Comparison of ENCODE assay signal across 18 cellular contexts in genomic region chr12:597926-598568, GRCh38.
DNase-seq lines count a peak whose midpoint lies in the region; ATAC-seq, FAIRE-seq and TF ChIP-seq lines count a peak whose summit lies in the region.
"Had no signal": no experiment of that assay in that cellular context is flagged by ENCODE, and none has a peak within 500 bp of the region (broad histone marks: within the 10 kb centered on the region; RNA-seq: fewer than 3 reads in every experiment).

No MANE protein-coding gene starts in this region.

- CTCF ChIA-PET in A673 (lab: Charles Lee): interaction anchor here (0.6 to 0.7 kb wide), 2 partner anchors 16 to 22 kb away, joined by 3 to 5 read pairs; no protein-coding TSS in a partner anchor

- no peak overlapping the region for H3K4me3 ChIP-seq in A673 (ENCODE audit: low read depth, low read length, poor library complexity, severe bottlenecking)
- no peak overlapping the region for H3K4me3 ChIP-seq in bronchial epithelial cell (ENCODE audit: low read depth, low read length)
- no peak overlapping the region for H3K4me3 ChIP-seq in lower lobe of right lung

- intact Hi-C loops in A673 (cut with micrococcal nuclease; ENCODE audit: unreplicated experiment): no loop called here
- intact Hi-C loops in lower lobe of right lung (cut with DNase I): no loop called here

- peak; percentile 71 to 86 for ATAC-seq in lower lobe of right lung
- no peak for ATAC-seq in HG02759 (IDR thresholded peaks at IDR 0.05; ENCODE audit: unreplicated experiment)
- ATAC-seq: activated naive CD8-positive, alpha-beta T cell treated with anti-CD3 and anti-CD28 coated beads, Interleukin-2, amount 50 U/mL, for 24 hours; left lobe of liver; natural killer cell; stimulated activated memory B cell treated with anti-CD40 and anti-IgM and Interleukin-4, amounts not matched to agents 10 μg/mL and 1 μg/mL and 100 μg/mL, for 72 hours had no signal

- TF ChIP-seq CTCF in A673 (conservative IDR thresholded peaks at IDR 0.05; ENCODE audit: low read depth, low read length) (no peak), bronchial epithelial cell (IDR thresholded peaks at IDR 0.05; ENCODE audit: insufficient read depth, low read length, severe bottlenecking) (no peak), lower lobe of right lung (IDR thresholded peaks at IDR 0.05) (no peak)

- H3K9me3 ChIP-seq in A673 (ENCODE audit: low read depth, low read length, poor library complexity, severe bottlenecking): no peaks in the 10 kb centered on the region
- H3K9me3 ChIP-seq in lower lobe of right lung: no peaks in the 10 kb centered on the region

- peaks cover 7% of the 10 kb centered on the region for H3K27me3 ChIP-seq in A673 (replicated peaks; ENCODE audit: insufficient read depth, low read depth, low read length, poor library complexity)
- no peaks in the 10 kb centered on the region for H3K27me3 ChIP-seq in bronchial epithelial cell (ENCODE audit: control insufficient read depth, insufficient read depth, low read length)
- no peaks in the 10 kb centered on the region for H3K27me3 ChIP-seq in lower lobe of right lung (ENCODE audit: low read depth)

- no peaks in the 10 kb centered on the region for H3K4me1 ChIP-seq in A673 (ENCODE audit: insufficient read depth, low read length, poor library complexity, severe bottlenecking)
- peaks cover 10% of the 10 kb centered on the region for H3K4me1 ChIP-seq in lower lobe of right lung

- DNase-seq in A673 (ENCODE audit: low spot score) (peak; percentile 18), HTR-8/SVneo (ENCODE audit: insufficient read length, low spot score) (peak; percentile 33), bronchial epithelial cell (ENCODE audit: low read depth) (peak; percentile 94), lower lobe of right lung (no peak), NCI-H1436 (lab: John Stamatoyannopoulos, UW) (no peak), GM19240 (ENCODE audit: insufficient read length, low spot score) (no peak), COLO668 (lab: John Stamatoyannopoulos, UW; ENCODE audit: unreplicated experiment) (no peak)
- DNase-seq: activated naive CD8-positive, alpha-beta T cell treated with anti-CD3 and anti-CD28 coated beads, Interleukin-2, amount 50 U/mL, for 24 hours; GOT3; hippocampal formation; KG1; natural killer cell; NCI-H524 treated with DMSO at 0.1 percent for 48 hours had no signal

- H3K36me3 ChIP-seq in A673 (ENCODE audit: insufficient read depth, low read length, poor library complexity, severe bottlenecking) (no peaks in the 10 kb centered on the region), bronchial epithelial cell (ENCODE audit: control insufficient read depth, insufficient read depth, low read length) (no peaks in the 10 kb centered on the region), lower lobe of right lung (no peaks in the 10 kb centered on the region)

- no TSS peak for BruUV-seq in A673 (replicated peaks; lab: Mats Ljungman, UMichigan)

- no peak overlapping the region for H3K27ac ChIP-seq in A673 (ENCODE audit: low read depth, low read length, poor library complexity, severe bottlenecking)
- H3K27ac ChIP-seq in lower lobe of right lung: no peak overlapping the region

- POLR2A ChIA-PET in A673 (lab: Charles Lee; ENCODE audit: low non-redundant PET): no interaction called here

- FAIRE-seq in HTR-8/SVneo (lab: Jason Lieb, UNC) (peak; percentile 74), bronchial epithelial cell (lab: Jason Lieb, UNC) (no peak)
- FAIRE-seq: D721Med, RCC 7860 had no signal

Comparison
In these comparisons a context has a peak if more than half of its experiments do, and no peak if none do; other contexts are left out.
1. DNase-seq: peak in A673 (single experiment), HTR-8/SVneo (single experiment) and bronchial epithelial cell (single experiment); none in lower lobe of right lung (single experiment), NCI-H1436 (single experiment), GM19240 (single experiment) and COLO668 (single experiment).